Comparison of ENCODE assay signal across 12 cellular contexts in genomic region chr14:33307691-33308369, GRCh38.
A peak's percentile ranks its signal among the peaks of the same experiment; 100 is the strongest.
DNase-seq lines count a peak whose midpoint lies in the region; ATAC-seq and FAIRE-seq lines count a peak whose summit lies in the region.
"Had no signal": no experiment of that assay in that cellular context is flagged by ENCODE, and none has a peak within 500 bp of the region (broad histone marks: within the 10 kb centered on the region; RNA-seq: fewer than 3 reads in every experiment).

No MANE protein-coding gene starts in this region.

- H3K27ac ChIP-seq in cingulate gyrus (ENCODE audit: low read depth, low read length) = peak overlapping the region; percentile 61
- H3K27ac ChIP-seq: neutrophil had no signal

- no peak for FAIRE-seq in HTR-8/SVneo (lab: Jason Lieb, UNC)

- ATAC-seq in GM19324 (IDR thresholded peaks at IDR 0.05; ENCODE audit: low FRiP score, unreplicated experiment) = no peak
- ATAC-seq: stimulated activated memory B cell treated with anti-CD40 and anti-IgM and Interleukin-4, amounts not matched to agents 10 μg/mL and 1 μg/mL and 100 μg/mL, for 72 hours had no signal

- DNase-seq in COLO668 (lab: John Stamatoyannopoulos, UW; ENCODE audit: unreplicated experiment) = peak; percentile 50
- peak; percentile 33 for DNase-seq in NCI-H2081 treated with DMSO at 0.1 percent for 48 hours (lab: John Stamatoyannopoulos, UW)
- peak; percentile 3 for DNase-seq in myocyte (ENCODE audit: low read depth)
- no peak for DNase-seq in T-helper 1 cell
- DNase-seq in HTR-8/SVneo (ENCODE audit: insufficient read length, low spot score) = no peak
- DNase-seq in foreskin melanocyte = no peak
- DNase-seq: activated CD4-positive, CD25-positive, alpha-beta regulatory T cell treated with anti-CD3 and anti-CD28 coated beads, Interleukin-2, amount 50 U/mL, for 72 hours; DND-41 had no signal

Comparison
In these comparisons a context has a peak if more than half of its experiments do, and no peak if none do; other contexts are left out.
1. DNase-seq: peak in COLO668 (single experiment), NCI-H2081 treated with DMSO at 0.1 percent for 48 hours (single experiment) and myocyte (single experiment); none in T-helper 1 cell (0 of 5), HTR-8/SVneo (single experiment) and foreskin melanocyte (single experiment).